1 cellular context compared by ENCODE assay signal in genomic region chr4:16588651-16589050, GRCh38.
TF ChIP-seq lines count a peak whose summit lies in the region.

No MANE protein-coding gene starts in this region.

TF ChIP-seq in GM12878, 131 proteins besides CTCF, POLR2A, EP300 and RAD21 (continued from another document):
- TF ChIP-seq USF2 (IDR thresholded peaks at IDR 0.05; ENCODE audit: borderline replicate concordance, low read depth, low read length) (no peak), ELK1 (IDR thresholded peaks at IDR 0.05; ENCODE audit: low read depth, low read length) (no peak)
